In the genomic region with DNA sequence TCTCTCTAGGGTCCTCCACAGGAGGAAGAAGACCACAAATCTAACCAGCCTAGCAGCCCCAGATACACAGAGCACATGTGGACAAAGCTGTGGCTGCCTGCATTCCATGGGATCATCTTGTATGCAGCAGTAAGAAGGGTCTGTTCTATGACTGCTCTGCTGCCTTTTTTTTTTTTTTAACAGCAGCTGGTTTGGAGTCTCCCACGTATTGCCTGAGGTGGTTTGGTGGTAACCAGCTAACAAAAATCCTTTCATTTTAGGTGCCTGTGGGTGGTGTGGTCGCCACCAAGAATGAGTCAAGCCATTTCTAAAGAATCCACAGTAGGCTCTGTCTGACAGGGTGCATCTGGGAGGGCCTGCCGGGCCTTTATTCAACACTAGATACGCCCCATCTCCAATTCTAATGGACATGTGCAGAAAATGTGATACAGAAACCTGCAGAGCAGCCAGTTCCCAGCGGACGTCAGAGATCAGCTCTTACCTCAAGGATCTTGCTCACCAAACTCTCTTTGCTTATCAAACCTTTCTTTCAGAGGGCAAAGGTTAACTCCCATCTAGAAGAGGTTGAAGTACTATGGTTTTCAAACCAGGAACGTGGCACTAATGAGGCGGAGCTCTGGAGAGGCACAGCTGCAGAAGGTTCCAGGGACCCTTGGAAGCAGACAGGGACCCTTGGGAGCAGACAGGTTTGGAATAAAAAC, we compare ENCODE assay signal across 8 cellular contexts.
DNase-seq lines count a peak whose midpoint lies in the region; ATAC-seq and FAIRE-seq lines count a peak whose summit lies in the region.

No MANE protein-coding gene starts in this region.

- ATAC-seq in HG02938 (IDR thresholded peaks at IDR 0.05; ENCODE audit: unreplicated experiment), result no peak

- DNase-seq in ELR (ENCODE audit: low read depth) (peak; percentile 73), RCC 7860 (ENCODE audit: low spot score) (peak; percentile 79), astrocyte of the hippocampus (ENCODE audit: low read depth, low spot score) (peak; percentile 92), AG08396 (ENCODE audit: low spot score) (no peak), KBM-7 (no peak), NCI-H2171 (lab: John Stamatoyannopoulos, UW) (no peak)
- DNase-seq in stimulated activated CD4-positive, alpha-beta T cell treated with anti-CD3 and anti-CD28 coated beads, Interleukin-15, amount 100 ng/mL, for 24 hours, result peak; percentile 81

- FAIRE-seq in RCC 7860 (lab: Jason Lieb, UNC), result peak; percentile 71

- in situ Hi-C loops in KBM-7 (cut with MboI; ENCODE audit: low pct_unique_long_range_greater_than_20kb, low sequenced_read_pairs), result no loop called here

Comparison
In these comparisons a context has a peak if more than half of its experiments do, and no peak if none do; other contexts are left out.
1. DNase-seq: peak in ELR (single experiment), RCC 7860 (single experiment), astrocyte of the hippocampus (single experiment) and stimulated activated CD4-positive, alpha-beta T cell treated with anti-CD3 and anti-CD28 coated beads, Interleukin-15, amount 100 ng/mL, for 24 hours (single experiment); none in AG08396 (single experiment), KBM-7 (single experiment) and NCI-H2171 (single experiment).